In genomic region chr4:73822812-73823480, GRCh38 we compare ENCODE assay signal across 1 cellular context.
TF ChIP-seq lines count a peak whose summit lies in the region.

No MANE protein-coding gene starts in this region.

TF ChIP-seq in K562, 482 proteins besides CTCF, POLR2A, EP300 and RAD21:
- TF ChIP-seq U2AF1 (optimal IDR thresholded peaks at IDR 0.05; ENCODE audit: low read depth, low read length) (no peak), E2F8 (IDR thresholded peaks at IDR 0.05; ENCODE audit: low read depth, partially characterized antibody) (no peak), ZNF3 (CRISPR knock-in tag; IDR thresholded peaks at IDR 0.05) (no peak), TFAP4 (CRISPR knock-in tag; IDR thresholded peaks at IDR 0.05; ENCODE audit: borderline replicate concordance) (no peak), ZNF316 (IDR thresholded peaks at IDR 0.05) (peak; percentile 56), C11orf30 (IDR thresholded peaks at IDR 0.05; ENCODE audit: low read depth) (peak; percentile 40; the same call in 1 of the 2 replicates)
